ENCODE assay signal across 1 cellular context in the genomic region with DNA sequence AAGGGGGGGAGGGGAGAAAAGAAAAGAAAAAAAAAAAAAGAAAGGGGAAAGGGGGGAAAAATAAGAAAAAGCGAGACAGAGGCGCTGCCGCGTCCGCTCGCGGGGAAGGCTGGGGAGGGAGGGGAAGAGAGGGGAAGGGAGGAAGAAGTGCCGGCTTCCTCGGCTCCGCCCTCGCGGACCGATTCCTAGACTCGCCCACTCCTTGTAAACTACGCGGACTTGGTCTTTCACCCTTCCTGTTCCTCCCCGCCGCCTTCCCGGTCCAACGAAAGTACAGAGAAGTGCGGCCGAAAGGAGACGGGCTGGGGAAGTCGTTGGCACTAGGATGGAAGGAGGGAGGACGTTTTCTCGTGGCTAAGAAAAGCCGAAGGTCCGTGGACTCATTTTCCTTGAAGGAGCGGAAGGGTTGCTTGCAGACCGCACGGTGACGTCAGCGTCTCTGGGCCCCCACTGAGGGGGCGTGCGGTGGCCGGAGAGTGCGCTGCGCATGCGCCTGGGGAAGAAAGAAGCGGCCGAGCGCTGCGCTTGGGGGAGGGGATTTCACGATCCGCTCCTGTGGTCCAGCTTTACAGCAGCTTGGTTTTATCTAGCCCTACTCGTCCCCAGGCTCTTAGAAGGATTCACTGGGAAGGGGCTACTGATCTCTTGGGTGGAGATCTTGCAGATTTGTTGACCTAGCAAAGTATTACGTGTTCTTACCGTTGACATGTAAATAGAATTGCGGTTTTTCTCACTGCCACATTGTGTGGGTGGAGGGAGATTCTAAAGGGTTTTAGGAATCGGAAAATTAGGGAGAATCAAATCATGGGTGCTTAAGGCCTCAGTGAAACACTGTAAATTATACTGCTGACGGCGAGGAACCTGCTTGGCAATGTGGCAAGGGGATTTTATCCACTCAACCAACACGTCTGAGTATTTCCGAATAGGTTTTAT.
TF ChIP-seq lines count a peak whose summit lies in the region.

A gene with protein sequence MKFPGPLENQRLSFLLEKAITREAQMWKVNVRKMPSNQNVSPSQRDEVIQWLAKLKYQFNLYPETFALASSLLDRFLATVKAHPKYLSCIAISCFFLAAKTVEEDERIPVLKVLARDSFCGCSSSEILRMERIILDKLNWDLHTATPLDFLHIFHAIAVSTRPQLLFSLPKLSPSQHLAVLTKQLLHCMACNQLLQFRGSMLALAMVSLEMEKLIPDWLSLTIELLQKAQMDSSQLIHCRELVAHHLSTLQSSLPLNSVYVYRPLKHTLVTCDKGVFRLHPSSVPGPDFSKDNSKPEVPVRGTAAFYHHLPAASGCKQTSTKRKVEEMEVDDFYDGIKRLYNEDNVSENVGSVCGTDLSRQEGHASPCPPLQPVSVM (minus strand): TSS at position 121 of the 933 bp plus-strand sequence. CDS start 9,627 bp downstream, outside the sequence.

TF ChIP-seq in HepG2, 621 proteins besides CTCF, POLR2A, EP300 and RAD21 (continued from another document and continues in another):
- TF ChIP-seq, protein P1, sequence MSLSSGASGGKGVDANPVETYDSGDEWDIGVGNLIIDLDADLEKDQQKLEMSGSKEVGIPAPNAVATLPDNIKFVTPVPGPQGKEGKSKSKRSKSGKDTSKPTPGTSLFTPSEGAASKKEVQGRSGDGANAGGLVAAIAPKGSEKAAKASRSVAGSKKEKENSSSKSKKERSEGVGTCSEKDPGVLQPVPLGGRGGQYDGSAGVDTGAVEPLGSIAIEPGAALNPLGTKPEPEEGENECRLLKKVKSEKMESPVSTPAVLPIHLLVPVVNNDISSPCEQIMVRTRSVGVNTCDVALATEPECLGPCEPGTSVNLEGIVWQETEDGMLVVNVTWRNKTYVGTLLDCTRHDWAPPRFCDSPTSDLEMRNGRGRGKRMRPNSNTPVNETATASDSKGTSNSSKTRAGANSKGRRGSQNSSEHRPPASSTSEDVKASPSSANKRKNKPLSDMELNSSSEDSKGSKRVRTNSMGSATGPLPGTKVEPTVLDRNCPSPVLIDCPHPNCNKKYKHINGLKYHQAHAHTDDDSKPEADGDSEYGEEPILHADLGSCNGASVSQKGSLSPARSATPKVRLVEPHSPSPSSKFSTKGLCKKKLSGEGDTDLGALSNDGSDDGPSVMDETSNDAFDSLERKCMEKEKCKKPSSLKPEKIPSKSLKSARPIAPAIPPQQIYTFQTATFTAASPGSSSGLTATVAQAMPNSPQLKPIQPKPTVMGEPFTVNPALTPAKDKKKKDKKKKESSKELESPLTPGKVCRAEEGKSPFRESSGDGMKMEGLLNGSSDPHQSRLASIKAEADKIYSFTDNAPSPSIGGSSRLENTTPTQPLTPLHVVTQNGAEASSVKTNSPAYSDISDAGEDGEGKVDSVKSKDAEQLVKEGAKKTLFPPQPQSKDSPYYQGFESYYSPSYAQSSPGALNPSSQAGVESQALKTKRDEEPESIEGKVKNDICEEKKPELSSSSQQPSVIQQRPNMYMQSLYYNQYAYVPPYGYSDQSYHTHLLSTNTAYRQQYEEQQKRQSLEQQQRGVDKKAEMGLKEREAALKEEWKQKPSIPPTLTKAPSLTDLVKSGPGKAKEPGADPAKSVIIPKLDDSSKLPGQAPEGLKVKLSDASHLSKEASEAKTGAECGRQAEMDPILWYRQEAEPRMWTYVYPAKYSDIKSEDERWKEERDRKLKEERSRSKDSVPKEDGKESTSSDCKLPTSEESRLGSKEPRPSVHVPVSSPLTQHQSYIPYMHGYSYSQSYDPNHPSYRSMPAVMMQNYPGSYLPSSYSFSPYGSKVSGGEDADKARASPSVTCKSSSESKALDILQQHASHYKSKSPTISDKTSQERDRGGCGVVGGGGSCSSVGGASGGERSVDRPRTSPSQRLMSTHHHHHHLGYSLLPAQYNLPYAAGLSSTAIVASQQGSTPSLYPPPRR (CRISPR knock-in tag; IDR thresholded peaks at IDR 0.05; ENCODE audit: borderline replicate concordance) = 0 out of 2 replicates have a peak, but pooled peaks have one; percentile 43
- TF ChIP-seq ZNF737 (CRISPR knock-in tag; IDR thresholded peaks at IDR 0.05; ENCODE audit: borderline replicate concordance) (no peak), ZNF205 (CRISPR knock-in tag; IDR thresholded peaks at IDR 0.05) (peak; percentile 71), RBFOX2 (IDR thresholded peaks at IDR 0.05; ENCODE audit: low read depth, low read length) (peak; percentile 48; the same call in 1 of the 2 replicates), HDAC1 (CRISPR knock-in tag; IDR thresholded peaks at IDR 0.05) (peak; percentile 84), MXD4 (CRISPR knock-in tag; IDR thresholded peaks at IDR 0.05) (no peak), TMF1 (CRISPR knock-in tag; IDR thresholded peaks at IDR 0.05; ENCODE audit: low read depth) (peak; percentile 90), PHF20 (CRISPR knock-in tag; IDR thresholded peaks at IDR 0.05) (peak; percentile 59; the same call in 1 of the 2 replicates), HMG20A (CRISPR knock-in tag; IDR thresholded peaks at IDR 0.05; ENCODE audit: borderline replicate concordance) (no peak), ZNF232 (CRISPR knock-in tag; IDR thresholded peaks at IDR 0.05; ENCODE audit: borderline replicate concordance) (no peak), HCFC1 (IDR thresholded peaks at IDR 0.05; ENCODE audit: low read depth, low read length) (peak; percentile 47; the same call in 1 of the 2 replicates), ZNF557 (CRISPR knock-in tag; IDR thresholded peaks at IDR 0.05) (0 out of 2 replicates have a peak, but pooled peaks have one; percentile 44), ZSCAN25 (CRISPR knock-in tag; IDR thresholded peaks at IDR 0.05) (peak; percentile 60; the same call in 1 of the 2 replicates), ZNF564 (CRISPR knock-in tag; IDR thresholded peaks at IDR 0.05) (peak; percentile 64), ZIK1 (CRISPR knock-in tag; IDR thresholded peaks at IDR 0.05; ENCODE audit: borderline replicate concordance, low read depth) (0 out of 2 replicates have a peak, but pooled peaks have one; percentile 40), RCOR2 (CRISPR knock-in tag; IDR thresholded peaks at IDR 0.05) (peak; percentile 56; the same call in 1 of the 2 replicates), NFIC (IDR thresholded peaks at IDR 0.05; ENCODE audit: low read length) (no peak), SATB2 (CRISPR knock-in tag; IDR thresholded peaks at IDR 0.05) (no peak; the same call in 1 of the 2 replicates), ZNF747 (CRISPR knock-in tag; IDR thresholded peaks at IDR 0.05; ENCODE audit: borderline replicate concordance) (peak; percentile 62; the same call in 1 of the 2 replicates)
- TF ChIP-seq, protein P2, sequence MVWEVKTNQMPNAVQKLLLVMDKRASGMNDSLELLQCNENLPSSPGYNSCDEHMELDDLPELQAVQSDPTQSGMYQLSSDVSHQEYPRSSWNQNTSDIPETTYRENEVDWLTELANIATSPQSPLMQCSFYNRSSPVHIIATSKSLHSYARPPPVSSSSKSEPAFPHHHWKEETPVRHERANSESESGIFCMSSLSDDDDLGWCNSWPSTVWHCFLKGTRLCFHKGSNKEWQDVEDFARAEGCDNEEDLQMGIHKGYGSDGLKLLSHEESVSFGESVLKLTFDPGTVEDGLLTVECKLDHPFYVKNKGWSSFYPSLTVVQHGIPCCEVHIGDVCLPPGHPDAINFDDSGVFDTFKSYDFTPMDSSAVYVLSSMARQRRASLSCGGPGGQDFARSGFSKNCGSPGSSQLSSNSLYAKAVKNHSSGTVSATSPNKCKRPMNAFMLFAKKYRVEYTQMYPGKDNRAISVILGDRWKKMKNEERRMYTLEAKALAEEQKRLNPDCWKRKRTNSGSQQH (CRISPR knock-in tag; IDR thresholded peaks at IDR 0.05; ENCODE audit: low read depth) = peak; percentile 90
- TF ChIP-seq, protein P3, sequence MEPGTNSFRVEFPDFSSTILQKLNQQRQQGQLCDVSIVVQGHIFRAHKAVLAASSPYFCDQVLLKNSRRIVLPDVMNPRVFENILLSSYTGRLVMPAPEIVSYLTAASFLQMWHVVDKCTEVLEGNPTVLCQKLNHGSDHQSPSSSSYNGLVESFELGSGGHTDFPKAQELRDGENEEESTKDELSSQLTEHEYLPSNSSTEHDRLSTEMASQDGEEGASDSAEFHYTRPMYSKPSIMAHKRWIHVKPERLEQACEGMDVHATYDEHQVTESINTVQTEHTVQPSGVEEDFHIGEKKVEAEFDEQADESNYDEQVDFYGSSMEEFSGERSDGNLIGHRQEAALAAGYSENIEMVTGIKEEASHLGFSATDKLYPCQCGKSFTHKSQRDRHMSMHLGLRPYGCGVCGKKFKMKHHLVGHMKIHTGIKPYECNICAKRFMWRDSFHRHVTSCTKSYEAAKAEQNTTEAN (CRISPR knock-in tag; conservative IDR thresholded peaks at IDR 0.05) = no peak
- TF ChIP-seq, protein P4, sequence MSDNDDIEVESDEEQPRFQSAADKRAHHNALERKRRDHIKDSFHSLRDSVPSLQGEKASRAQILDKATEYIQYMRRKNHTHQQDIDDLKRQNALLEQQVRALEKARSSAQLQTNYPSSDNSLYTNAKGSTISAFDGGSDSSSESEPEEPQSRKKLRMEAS (IDR thresholded peaks at IDR 0.05) = no peak; the same call in 1 of the 2 replicates
- TF ChIP-seq, protein P5, sequence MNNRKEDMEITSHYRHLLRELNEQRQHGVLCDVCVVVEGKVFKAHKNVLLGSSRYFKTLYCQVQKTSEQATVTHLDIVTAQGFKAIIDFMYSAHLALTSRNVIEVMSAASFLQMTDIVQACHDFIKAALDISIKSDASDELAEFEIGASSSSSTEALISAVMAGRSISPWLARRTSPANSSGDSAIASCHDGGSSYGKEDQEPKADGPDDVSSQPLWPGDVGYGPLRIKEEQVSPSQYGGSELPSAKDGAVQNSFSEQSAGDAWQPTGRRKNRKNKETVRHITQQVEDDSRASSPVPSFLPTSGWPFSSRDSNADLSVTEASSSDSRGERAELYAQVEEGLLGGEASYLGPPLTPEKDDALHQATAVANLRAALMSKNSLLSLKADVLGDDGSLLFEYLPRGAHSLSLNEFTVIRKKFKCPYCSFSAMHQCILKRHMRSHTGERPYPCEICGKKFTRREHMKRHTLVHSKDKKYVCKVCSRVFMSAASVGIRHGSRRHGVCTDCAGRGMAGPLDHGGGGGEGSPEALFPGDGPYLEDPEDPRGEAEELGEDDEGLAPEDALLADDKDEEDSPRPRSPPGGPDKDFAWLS (CRISPR knock-in tag; IDR thresholded peaks at IDR 0.05; ENCODE audit: borderline replicate concordance) = no peak
- TF ChIP-seq, protein P6, sequence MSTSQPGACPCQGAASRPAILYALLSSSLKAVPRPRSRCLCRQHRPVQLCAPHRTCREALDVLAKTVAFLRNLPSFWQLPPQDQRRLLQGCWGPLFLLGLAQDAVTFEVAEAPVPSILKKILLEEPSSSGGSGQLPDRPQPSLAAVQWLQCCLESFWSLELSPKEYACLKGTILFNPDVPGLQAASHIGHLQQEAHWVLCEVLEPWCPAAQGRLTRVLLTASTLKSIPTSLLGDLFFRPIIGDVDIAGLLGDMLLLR (CRISPR knock-in tag; IDR thresholded peaks at IDR 0.05) = no peak
- TF ChIP-seq, protein P7, sequence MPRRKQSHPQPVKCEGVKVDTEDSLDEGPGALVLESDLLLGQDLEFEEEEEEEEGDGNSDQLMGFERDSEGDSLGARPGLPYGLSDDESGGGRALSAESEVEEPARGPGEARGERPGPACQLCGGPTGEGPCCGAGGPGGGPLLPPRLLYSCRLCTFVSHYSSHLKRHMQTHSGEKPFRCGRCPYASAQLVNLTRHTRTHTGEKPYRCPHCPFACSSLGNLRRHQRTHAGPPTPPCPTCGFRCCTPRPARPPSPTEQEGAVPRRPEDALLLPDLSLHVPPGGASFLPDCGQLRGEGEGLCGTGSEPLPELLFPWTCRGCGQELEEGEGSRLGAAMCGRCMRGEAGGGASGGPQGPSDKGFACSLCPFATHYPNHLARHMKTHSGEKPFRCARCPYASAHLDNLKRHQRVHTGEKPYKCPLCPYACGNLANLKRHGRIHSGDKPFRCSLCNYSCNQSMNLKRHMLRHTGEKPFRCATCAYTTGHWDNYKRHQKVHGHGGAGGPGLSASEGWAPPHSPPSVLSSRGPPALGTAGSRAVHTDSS (CRISPR knock-in tag; conservative IDR thresholded peaks at IDR 0.05) = no peak
- TF ChIP-seq, protein P8, sequence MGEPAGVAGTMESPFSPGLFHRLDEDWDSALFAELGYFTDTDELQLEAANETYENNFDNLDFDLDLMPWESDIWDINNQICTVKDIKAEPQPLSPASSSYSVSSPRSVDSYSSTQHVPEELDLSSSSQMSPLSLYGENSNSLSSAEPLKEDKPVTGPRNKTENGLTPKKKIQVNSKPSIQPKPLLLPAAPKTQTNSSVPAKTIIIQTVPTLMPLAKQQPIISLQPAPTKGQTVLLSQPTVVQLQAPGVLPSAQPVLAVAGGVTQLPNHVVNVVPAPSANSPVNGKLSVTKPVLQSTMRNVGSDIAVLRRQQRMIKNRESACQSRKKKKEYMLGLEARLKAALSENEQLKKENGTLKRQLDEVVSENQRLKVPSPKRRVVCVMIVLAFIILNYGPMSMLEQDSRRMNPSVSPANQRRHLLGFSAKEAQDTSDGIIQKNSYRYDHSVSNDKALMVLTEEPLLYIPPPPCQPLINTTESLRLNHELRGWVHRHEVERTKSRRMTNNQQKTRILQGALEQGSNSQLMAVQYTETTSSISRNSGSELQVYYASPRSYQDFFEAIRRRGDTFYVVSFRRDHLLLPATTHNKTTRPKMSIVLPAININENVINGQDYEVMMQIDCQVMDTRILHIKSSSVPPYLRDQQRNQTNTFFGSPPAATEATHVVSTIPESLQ (CRISPR knock-in tag; conservative IDR thresholded peaks at IDR 0.05) = no peak
- TF ChIP-seq, protein P9, sequence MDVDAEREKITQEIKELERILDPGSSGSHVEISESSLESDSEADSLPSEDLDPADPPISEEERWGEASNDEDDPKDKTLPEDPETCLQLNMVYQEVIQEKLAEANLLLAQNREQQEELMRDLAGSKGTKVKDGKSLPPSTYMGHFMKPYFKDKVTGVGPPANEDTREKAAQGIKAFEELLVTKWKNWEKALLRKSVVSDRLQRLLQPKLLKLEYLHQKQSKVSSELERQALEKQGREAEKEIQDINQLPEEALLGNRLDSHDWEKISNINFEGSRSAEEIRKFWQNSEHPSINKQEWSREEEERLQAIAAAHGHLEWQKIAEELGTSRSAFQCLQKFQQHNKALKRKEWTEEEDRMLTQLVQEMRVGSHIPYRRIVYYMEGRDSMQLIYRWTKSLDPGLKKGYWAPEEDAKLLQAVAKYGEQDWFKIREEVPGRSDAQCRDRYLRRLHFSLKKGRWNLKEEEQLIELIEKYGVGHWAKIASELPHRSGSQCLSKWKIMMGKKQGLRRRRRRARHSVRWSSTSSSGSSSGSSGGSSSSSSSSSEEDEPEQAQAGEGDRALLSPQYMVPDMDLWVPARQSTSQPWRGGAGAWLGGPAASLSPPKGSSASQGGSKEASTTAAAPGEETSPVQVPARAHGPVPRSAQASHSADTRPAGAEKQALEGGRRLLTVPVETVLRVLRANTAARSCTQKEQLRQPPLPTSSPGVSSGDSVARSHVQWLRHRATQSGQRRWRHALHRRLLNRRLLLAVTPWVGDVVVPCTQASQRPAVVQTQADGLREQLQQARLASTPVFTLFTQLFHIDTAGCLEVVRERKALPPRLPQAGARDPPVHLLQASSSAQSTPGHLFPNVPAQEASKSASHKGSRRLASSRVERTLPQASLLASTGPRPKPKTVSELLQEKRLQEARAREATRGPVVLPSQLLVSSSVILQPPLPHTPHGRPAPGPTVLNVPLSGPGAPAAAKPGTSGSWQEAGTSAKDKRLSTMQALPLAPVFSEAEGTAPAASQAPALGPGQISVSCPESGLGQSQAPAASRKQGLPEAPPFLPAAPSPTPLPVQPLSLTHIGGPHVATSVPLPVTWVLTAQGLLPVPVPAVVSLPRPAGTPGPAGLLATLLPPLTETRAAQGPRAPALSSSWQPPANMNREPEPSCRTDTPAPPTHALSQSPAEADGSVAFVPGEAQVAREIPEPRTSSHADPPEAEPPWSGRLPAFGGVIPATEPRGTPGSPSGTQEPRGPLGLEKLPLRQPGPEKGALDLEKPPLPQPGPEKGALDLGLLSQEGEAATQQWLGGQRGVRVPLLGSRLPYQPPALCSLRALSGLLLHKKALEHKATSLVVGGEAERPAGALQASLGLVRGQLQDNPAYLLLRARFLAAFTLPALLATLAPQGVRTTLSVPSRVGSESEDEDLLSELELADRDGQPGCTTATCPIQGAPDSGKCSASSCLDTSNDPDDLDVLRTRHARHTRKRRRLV (CRISPR knock-in tag; IDR thresholded peaks at IDR 0.05) = peak; percentile 93; the same call in 1 of the 2 replicates
